Comparison of ENCODE assay signal across 18 cellular contexts in genomic region chr2:105612049-105612448, GRCh38.
"Had no signal": no experiment of that assay in that cellular context is flagged by ENCODE, and none has a peak within 500 bp of the region (broad histone marks: within the 10 kb centered on the region; RNA-seq: fewer than 3 reads in every experiment).

No MANE protein-coding gene starts in this region.

- DNase-seq: activated CD4-positive, alpha-beta memory T cell treated with anti-CD3 and anti-CD28 coated beads, Interleukin-2, amount 10 ng/mL, durations not matched to agents 7 days and 5 days; activated CD4-positive, alpha-beta T cell treated with anti-CD3 and anti-CD28 coated beads for 48 hours; activated effector memory CD4-positive, alpha-beta T cell treated with anti-CD3 and anti-CD28 coated beads, Interleukin-2, amount 50 U/mL, for 16 hours; activated naive CD4-positive, alpha-beta T cell treated with anti-CD3 and anti-CD28 coated beads, Interleukin-2, amount 10 ng/mL, durations not matched to agents 7 days and 5 days; activated T-cell treated with anti-CD3 and anti-CD28 coated beads, Interleukin-2, amount 50 U/mL, for 72 hours; amygdala; dermis blood vessel endothelial cell; effector memory CD8-positive, alpha-beta T cell; glutamatergic neuron; hippocampal formation; kidney glomerular epithelial cell; left ventricle myocardium superior; naive thymus-derived CD4-positive, alpha-beta T cell; retina; stimulated activated CD4-positive, alpha-beta T cell treated with anti-CD3 and anti-CD28 coated beads, Interleukin-12 subunit alpha, Interleukin-12 subunit beta, amount 100 ng/mL, for 4 hours; trophoblast cell had no signal

- H3K36me3 ChIP-seq: vagina had no signal

- ATAC-seq: activated T-cell treated with anti-CD3 and anti-CD28 coated beads, Interleukin-2, amount 50 U/mL, for 72 hours; effector memory CD8-positive, alpha-beta T cell; esophagus mucosa; left ventricle myocardium superior; naive thymus-derived CD4-positive, alpha-beta T cell had no signal

- H3K27ac ChIP-seq: vagina had no signal

- H3K4me3 ChIP-seq: vagina had no signal

- H3K9me3 ChIP-seq: vagina had no signal

- H3K4me1 ChIP-seq: vagina had no signal

- H3K27me3 ChIP-seq: vagina had no signal
